12 cellular contexts compared by ENCODE assay signal in genomic region chr13:98467263-98467985, GRCh38.
DNase-seq lines count a peak whose midpoint lies in the region; ATAC-seq and TF ChIP-seq lines count a peak whose summit lies in the region.
"Had no signal": no experiment of that assay in that cellular context is flagged by ENCODE, and none has a peak within 500 bp of the region (broad histone marks: within the 10 kb centered on the region; RNA-seq: fewer than 3 reads in every experiment).

No MANE protein-coding gene starts in this region.

- no peak overlapping the region for H3K4me3 ChIP-seq in heart left ventricle
- no peak overlapping the region for H3K4me3 ChIP-seq in naive thymus-derived CD4-positive, alpha-beta T cell (ENCODE audit: low read length)
- no peak overlapping the region for H3K4me3 ChIP-seq in transverse colon
- H3K4me3 ChIP-seq in A673 (ENCODE audit: low read depth, low read length, poor library complexity, severe bottlenecking) = no peak overlapping the region
- H3K4me3 ChIP-seq in OCI-LY7 (ENCODE audit: low read depth, low read length, poor library complexity, severe bottlenecking) = no peak overlapping the region

- peak overlapping the region; percentile 66 to 70 for H3K27ac Mint-ChIP-seq in activated naive CD4-positive, alpha-beta T cell treated with anti-CD3 and anti-CD28 coated beads, Interleukin-2, amount 50 U/mL, for 72 hours
- H3K27ac Mint-ChIP-seq in naive thymus-derived CD4-positive, alpha-beta T cell = peak overlapping the region in 8 of 9 donors; percentile 1 to 59 (median 26)
- H3K27ac Mint-ChIP-seq: activated naive CD4-positive, alpha-beta T cell treated with anti-CD3 and anti-CD28 coated beads for 36 hours had no signal

- in situ Hi-C loops in transverse colon (cut with MboI; ENCODE audit: low pct_ligation_motif_present in 1 of 4, low pct_unique_long_range_greater_than_20kb in 1 of 4, low sequenced_read_pairs in 3 of 4) = loop anchor here in 1 of 4 donors (25.0 kb wide), 1 partner anchor 370 kb away; no protein-coding TSS in a partner anchor

- H3K79me2 ChIP-seq in OCI-LY7 (ENCODE audit: insufficient read depth, low read depth, low read length) = no peaks in the 10 kb centered on the region

- no peaks in the 10 kb centered on the region for H4K20me1 ChIP-seq in OCI-LY7 (ENCODE audit: insufficient read depth, low read length)

- H3K9me2 ChIP-seq in OCI-LY7 (ENCODE audit: insufficient read depth, low read length) = no peaks in the 10 kb centered on the region

- TF ChIP-seq EP300 in transverse colon (IDR thresholded peaks at IDR 0.05; ENCODE audit: low read depth) = no peak

- H2AFZ ChIP-seq in OCI-LY7 (ENCODE audit: low read length) = no peak overlapping the region

- H3K4me1 ChIP-seq in heart left ventricle (peaks cover 3 to 61% (median 33%) of the 10 kb centered on the region in 12 donors), transverse colon (peaks cover 0 to 8% (median 4%) of the 10 kb centered on the region in 4 donors), A673 (ENCODE audit: insufficient read depth, low read length, poor library complexity, severe bottlenecking) (peaks cover 19% of the 10 kb centered on the region), OCI-LY7 (ENCODE audit: insufficient read depth, low read length, poor library complexity, severe bottlenecking) (no peaks in the 10 kb centered on the region)
- H3K4me1 ChIP-seq in naive thymus-derived CD4-positive, alpha-beta T cell (ENCODE audit: control insufficient read depth in 2 of 2, insufficient read depth in 2 of 2, low read length in 2 of 2) = no peaks in the 10 kb centered on the region

- no peak for TF ChIP-seq CTCF in heart left ventricle (IDR thresholded peaks at IDR 0.05)
- TF ChIP-seq CTCF in transverse colon (IDR thresholded peaks at IDR 0.05) = no peak
- no peak for TF ChIP-seq CTCF in A673 (conservative IDR thresholded peaks at IDR 0.05; ENCODE audit: low read depth, low read length)
- TF ChIP-seq CTCF in OCI-LY7 (conservative IDR thresholded peaks at IDR 0.05; ENCODE audit: low read length) = no peak

- intact Hi-C loops in heart left ventricle (cut with DNase I) (loop anchor here in 1 of 10 donors (5.0 kb wide), 1 partner anchor 110 kb away; the partner anchor contains the start of gene STK24), transverse colon (cut with DNase I; ENCODE audit: low total_unique reads) (no loop called here), A673 (cut with micrococcal nuclease; ENCODE audit: unreplicated experiment) (loop anchor here (5.0 kb wide), 1 partner anchor 205 kb away; no protein-coding TSS in a partner anchor), OCI-LY7 (cut with micrococcal nuclease; ENCODE audit: unreplicated experiment) (no loop called here)
- intact Hi-C loops in naive thymus-derived CD4-positive, alpha-beta T cell (cut with micrococcal nuclease) = no loop called here

- H3K4me1 Mint-ChIP-seq in naive thymus-derived CD4-positive, alpha-beta T cell = peaks cover 15 to 40% (median 26%) of the 10 kb centered on the region in 7 donors

- H3K36me3 Mint-ChIP-seq in activated naive CD4-positive, alpha-beta T cell treated with anti-CD3 and anti-CD28 coated beads, Interleukin-2, amount 50 U/mL, for 72 hours = peaks cover 26 to 34% of the 10 kb centered on the region in 2 donors
- peaks cover 12 to 44% (median 20%) of the 10 kb centered on the region in 5 donors for H3K36me3 Mint-ChIP-seq in naive thymus-derived CD4-positive, alpha-beta T cell

- peak overlapping the region in 9 of 12 donors; percentile 2 to 69 (median 59) for H3K27ac ChIP-seq in heart left ventricle
- no peak overlapping the region for H3K27ac ChIP-seq in naive thymus-derived CD4-positive, alpha-beta T cell (ENCODE audit: low read depth, low read length)
- peak overlapping the region in 3 of 4 donors; percentile 23 to 65 (median 33) for H3K27ac ChIP-seq in transverse colon
- no peak overlapping the region for H3K27ac ChIP-seq in A673 (ENCODE audit: low read depth, low read length, poor library complexity, severe bottlenecking)
- no peak overlapping the region for H3K27ac ChIP-seq in OCI-LY7 (ENCODE audit: low read depth, low read length, poor library complexity, severe bottlenecking)

- no peaks in the 10 kb centered on the region for H3K27me3 Mint-ChIP-seq in naive thymus-derived CD4-positive, alpha-beta T cell

- BruUV-seq in A673 (replicated peaks; lab: Mats Ljungman, UMichigan) = no TSS peak
- BruUV-seq in OCI-LY7 (replicated peaks; lab: Mats Ljungman, UMichigan) = no TSS peak

- H3K4me2 ChIP-seq in OCI-LY7 (ENCODE audit: low read length) = no peak overlapping the region

- no peaks in the 10 kb centered on the region for H3K9me3 Mint-ChIP-seq in activated naive CD4-positive, alpha-beta T cell treated with anti-CD3 and anti-CD28 coated beads, Interleukin-2, amount 50 U/mL, for 72 hours
- H3K9me3 Mint-ChIP-seq in naive thymus-derived CD4-positive, alpha-beta T cell = no peaks in the 10 kb centered on the region
- H3K9me3 Mint-ChIP-seq: activated naive CD4-positive, alpha-beta T cell treated with anti-CD3 and anti-CD28 coated beads for 36 hours had no signal

- POLR2A ChIA-PET in naive thymus-derived CD4-positive, alpha-beta T cell (lab: Charles Lee) = no interaction called here
- POLR2A ChIA-PET in A673 (lab: Charles Lee; ENCODE audit: low non-redundant PET) (no interaction called here), OCI-LY7 (lab: Charles Lee) (no interaction called here)

- no peaks in the 10 kb centered on the region for H3K9me3 ChIP-seq in heart left ventricle
- no peaks in the 10 kb centered on the region for H3K9me3 ChIP-seq in naive thymus-derived CD4-positive, alpha-beta T cell (ENCODE audit: control insufficient read depth in 2 of 3, low read length in 3 of 3)
- H3K9me3 ChIP-seq in transverse colon = no peaks in the 10 kb centered on the region
- no peaks in the 10 kb centered on the region for H3K9me3 ChIP-seq in A673 (ENCODE audit: low read depth, low read length, poor library complexity, severe bottlenecking)
- no peaks in the 10 kb centered on the region for H3K9me3 ChIP-seq in OCI-LY7 (ENCODE audit: low read length)

- H3K36me3 ChIP-seq in heart left ventricle (peaks cover 0 to 91% (median 48%) of the 10 kb centered on the region in 9 donors), transverse colon (peaks cover 0 to 28% (median 3%) of the 10 kb centered on the region in 4 donors), A673 (ENCODE audit: insufficient read depth, low read length, poor library complexity, severe bottlenecking) (peaks cover 15% of the 10 kb centered on the region), OCI-LY7 (ENCODE audit: insufficient read depth, low read length) (peaks cover 49% of the 10 kb centered on the region; the same call in 1 of the 2 replicates)
- peaks cover 4 to 79% (median 9%) of the 10 kb centered on the region in 3 experiments for H3K36me3 ChIP-seq in naive thymus-derived CD4-positive, alpha-beta T cell (ENCODE audit: control insufficient read depth in 2 of 3, insufficient read depth in 3 of 3, low read length in 3 of 3)

- DNase-seq in activated naive CD4-positive, alpha-beta T cell treated with anti-CD3 and anti-CD28 coated beads, Interleukin-2, amount 50 U/mL, for 72 hours (ENCODE audit: low spot score in 2 of 2) = no peak
- DNase-seq in activated naive CD4-positive, alpha-beta T cell treated with anti-CD3 and anti-CD28 coated beads, Interleukin-2, amount 50 U/mL, for 16 hours = no peak
- peak in 2 of 5 donors; percentile 67 for DNase-seq in heart left ventricle
- DNase-seq in naive thymus-derived CD4-positive, alpha-beta T cell = no peak
- no peak for DNase-seq in transverse colon
- no peak for DNase-seq in A673 (ENCODE audit: low spot score)
- DNase-seq in NCI-H510A treated with DMSO at 0.1 percent for 48 hours (lab: John Stamatoyannopoulos, UW) = no peak
- no peak for DNase-seq in OCI-LY7 (ENCODE audit: low spot score)
- DNase-seq: activated CD8-positive, alpha-beta memory T cell treated with anti-CD3 and anti-CD28 coated beads for 24 hours; COR-L47; NCI-H2171 had no signal

- TF ChIP-seq POLR2A in heart left ventricle (IDR thresholded peaks at IDR 0.05) (no peak), transverse colon (IDR thresholded peaks at IDR 0.05) (no peak)

- CTCF ChIA-PET in naive thymus-derived CD4-positive, alpha-beta T cell (lab: Charles Lee) = interaction anchor here (0.5 to 2.4 kb wide), 3 partner anchors 10 to 186 kb away, joined by 3 to 15 read pairs (median 7); no protein-coding TSS in a partner anchor
- CTCF ChIA-PET in A673 (lab: Charles Lee) = interaction anchor here (0.6 to 1.1 kb wide), 2 partner anchors 9 to 186 kb away, joined by 3 to 4 read pairs; no protein-coding TSS in a partner anchor
- CTCF ChIA-PET in OCI-LY7 (lab: Charles Lee; ENCODE audit: unreplicated experiment) = interaction anchor here (0.6 kb wide), 1 partner anchor 219 kb away, joined by 5 read pairs; no protein-coding TSS in a partner anchor

- H3K27me3 ChIP-seq in heart left ventricle (no peaks in the 10 kb centered on the region), transverse colon (no peaks in the 10 kb centered on the region), A673 (replicated peaks; ENCODE audit: insufficient read depth, low read depth, low read length, poor library complexity) (no peaks in the 10 kb centered on the region)
- H3K27me3 ChIP-seq in naive thymus-derived CD4-positive, alpha-beta T cell (ENCODE audit: control insufficient read depth in 2 of 2, insufficient read depth in 2 of 2, low read length in 2 of 2) = no peaks in the 10 kb centered on the region

- 55 to 62% (median 59%) methylated on average over 11 to 13 of the region's 13 CpGs for WGBS in heart left ventricle, 4 donors
- WGBS in transverse colon (ENCODE audit: low coverage in 1 of 2), 2 donors = 50 to 72% methylated on average over 4 to 13 of the region's 13 CpGs

- no peak overlapping the region for H3K4me3 Mint-ChIP-seq in naive thymus-derived CD4-positive, alpha-beta T cell
- H3K4me3 Mint-ChIP-seq: activated naive CD4-positive, alpha-beta T cell treated with anti-CD3 and anti-CD28 coated beads for 36 hours had no signal

- ATAC-seq in activated naive CD4-positive, alpha-beta T cell treated with anti-CD3 and anti-CD28 coated beads, Interleukin-2, amount 50 U/mL, for 72 hours = no peak
- peak; percentile 71 to 88 (median 87) for ATAC-seq in heart left ventricle
- peak; percentile 18 for ATAC-seq in naive thymus-derived CD4-positive, alpha-beta T cell

Comparison
In these comparisons a context has a peak if more than half of its experiments do, and no peak if none do; other contexts are left out.
1. ATAC-seq: peak in heart left ventricle (4 of 4) and naive thymus-derived CD4-positive, alpha-beta T cell (single experiment); none in activated naive CD4-positive, alpha-beta T cell treated with anti-CD3 and anti-CD28 coated beads, Interleukin-2, amount 50 U/mL, for 72 hours (0 of 2).
2. H3K27ac ChIP-seq: peak in heart left ventricle (9 of 12) and transverse colon (3 of 4); none in naive thymus-derived CD4-positive, alpha-beta T cell (single experiment), A673 (single experiment) and OCI-LY7 (single experiment).